ENCODE assay signal across 8 cellular contexts in the genomic region with DNA sequence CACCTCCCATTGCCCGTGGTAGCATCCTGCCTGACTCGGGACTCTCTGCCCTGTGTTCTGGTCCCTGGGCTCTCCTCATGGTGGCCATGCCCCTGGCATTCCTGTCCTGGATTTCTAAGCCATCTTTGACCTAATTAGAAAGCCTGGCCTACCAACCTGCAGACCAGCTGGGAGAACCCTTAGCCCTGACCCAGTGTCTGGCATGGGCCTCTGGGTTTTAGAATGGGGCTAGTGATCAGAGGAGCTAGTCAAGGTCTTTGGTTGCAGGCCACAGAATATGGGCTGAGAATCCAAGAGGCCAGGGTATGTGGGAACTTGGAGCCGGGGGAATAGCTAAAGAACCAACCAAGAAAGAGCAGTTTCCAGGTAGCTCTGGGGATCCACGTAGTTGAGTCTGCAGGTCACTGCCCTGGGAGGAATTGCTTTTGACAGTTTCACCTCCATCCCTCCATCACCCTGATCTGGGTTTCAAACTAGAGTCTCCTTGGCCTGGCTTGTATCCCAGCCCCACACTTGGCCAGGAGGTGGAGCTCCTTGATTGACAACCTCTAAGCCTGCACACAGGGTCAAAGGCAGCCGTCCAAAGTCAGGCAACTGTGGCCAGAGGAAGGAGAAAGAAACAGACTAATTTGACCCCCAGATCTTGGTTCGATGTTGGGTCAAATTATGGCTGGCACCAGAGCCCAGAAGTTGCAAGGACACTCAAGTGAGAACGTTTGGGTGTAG.
DNase-seq lines count a peak whose midpoint lies in the region; ATAC-seq and TF ChIP-seq lines count a peak whose summit lies in the region.

No MANE protein-coding gene starts in this region.

- no peaks in the 10 kb centered on the region for H3K36me3 ChIP-seq in neutrophil

- H3K4me3 ChIP-seq in fibroblast of mammary gland (ENCODE audit: control insufficient read depth, low read depth, low read length) (no peak overlapping the region), neutrophil (ENCODE audit: low read depth in 1 of 2, low read length in 1 of 2) (no peak overlapping the region)

- no peak overlapping the region for H3K27ac ChIP-seq in neutrophil

- ATAC-seq in HG03378 (IDR thresholded peaks at IDR 0.05; ENCODE audit: unreplicated experiment) = no peak

- peaks cover 0 to 4% of the 10 kb centered on the region in 2 experiments for H3K4me1 ChIP-seq in neutrophil (ENCODE audit: control insufficient read depth in 1 of 2, insufficient read depth in 1 of 2, low read depth in 1 of 2, low read length in 1 of 2)

- TF ChIP-seq CTCF in fibroblast of mammary gland (conservative IDR thresholded peaks at IDR 0.05; ENCODE audit: control insufficient read depth, insufficient read depth, low read depth, low read length) = peak; percentile 20
- peak; percentile 77 for TF ChIP-seq CTCF in neutrophil (IDR thresholded peaks at IDR 0.05)

- H3K27me3 ChIP-seq in neutrophil = peaks cover 16% of the 10 kb centered on the region

- DNase-seq in DMS 273 (lab: John Stamatoyannopoulos, UW; ENCODE audit: unreplicated experiment) (peak; percentile 54), DMS 273 treated with DMSO at 0.1 percent for 48 hours (lab: John Stamatoyannopoulos, UW) (no peak), NCI-H1417 treated with DMSO at 0.1 percent for 48 hours (lab: John Stamatoyannopoulos, UW) (peak; percentile 9), fibroblast of mammary gland (ENCODE audit: low read depth) (no peak), COLO829 (ENCODE audit: low spot score) (no peak)
- peak; percentile 62 for DNase-seq in activated CD8-positive, alpha-beta memory T cell treated with anti-CD3 and anti-CD28 coated beads, Interleukin-2, amount 50 U/mL, for 4 hours

- no peaks in the 10 kb centered on the region for H3K9me3 ChIP-seq in neutrophil

Comparison
In these comparisons a context has a peak if more than half of its experiments do, and no peak if none do; other contexts are left out.
1. DNase-seq: peak in DMS 273 (single experiment), NCI-H1417 treated with DMSO at 0.1 percent for 48 hours (single experiment) and activated CD8-positive, alpha-beta memory T cell treated with anti-CD3 and anti-CD28 coated beads, Interleukin-2, amount 50 U/mL, for 4 hours (single experiment); none in DMS 273 treated with DMSO at 0.1 percent for 48 hours (single experiment), fibroblast of mammary gland (single experiment) and COLO829 (single experiment).